Comparison of ENCODE assay signal across 9 cellular contexts in genomic region chr10:5411941-5412276, GRCh38. TPM values are rescaled to one million over a fixed set of nuclear protein-coding genes. Genes with fewer than 3 reads are reported as not detected.
DNase-seq lines count a peak whose midpoint lies in the region; ATAC-seq and TF ChIP-seq lines count a peak whose summit lies in the region.
"Had no signal": no experiment of that assay in that cellular context is flagged by ENCODE, and none has a peak within 500 bp of the region (broad histone marks: within the 10 kb centered on the region; RNA-seq: fewer than 3 reads in every experiment).

No MANE protein-coding gene starts in this region.

- POLR2A ChIA-PET in activated B cell treated with CpG ODN at 0.5 μM for 24 hours (lab: Charles Lee): no interaction called here

- peaks cover 3% of the 10 kb centered on the region for H3K4me1 Mint-ChIP-seq in activated B cell treated with CpG ODN at 0.5 μM for 24 hours

- H3K9me3 ChIP-seq in lower lobe of right lung: no peaks in the 10 kb centered on the region

- DNase-seq in Right ventricle myocardium inferior (ENCODE audit: missing footprints) (no peak), cardiac septum (ENCODE audit: low spot score) (no peak), activated B cell treated with CpG ODN at 0.5 μM for 24 hours (no peak), lower lobe of right lung (no peak), CD1c-positive myeloid dendritic cell (ENCODE audit: extremely low spot score) (no peak), DMS153 (lab: John Stamatoyannopoulos, UW) (no peak)

- intact Hi-C loops in Right ventricle myocardium inferior (cut with DNase I) (no loop called here), cardiac septum (cut with DNase I) (loop anchor here (10.0 kb wide), 1 partner anchor 567 kb away; no protein-coding TSS in a partner anchor), activated B cell treated with CpG ODN at 0.5 μM for 24 hours (cut with micrococcal nuclease) (loop anchor here (1.0 kb wide), 1 partner anchor 34 kb away; no protein-coding TSS in a partner anchor), lower lobe of right lung (cut with DNase I) (no loop called here)

- ATAC-seq in Right ventricle myocardium inferior (peak; percentile 4), activated B cell treated with CpG ODN at 0.5 μM for 24 hours (ENCODE audit: low read depth) (no peak), lower lobe of right lung (no peak), GM18498 (IDR thresholded peaks at IDR 0.05; ENCODE audit: unreplicated experiment) (no peak), HG02678 (IDR thresholded peaks at IDR 0.05; ENCODE audit: unreplicated experiment) (no peak)

- no peaks in the 10 kb centered on the region for H3K27me3 ChIP-seq in lower lobe of right lung (ENCODE audit: low read depth)

- peaks cover 4% of the 10 kb centered on the region for H3K9me3 Mint-ChIP-seq in activated B cell treated with CpG ODN at 0.5 μM for 24 hours

- no peaks in the 10 kb centered on the region for H3K36me3 Mint-ChIP-seq in activated B cell treated with CpG ODN at 0.5 μM for 24 hours (ENCODE audit: low read depth)

- TF ChIP-seq CTCF in activated B cell treated with CpG ODN at 0.5 μM for 24 hours (IDR thresholded peaks at IDR 0.05) (no peak), lower lobe of right lung (IDR thresholded peaks at IDR 0.05) (no peak)

- no peaks in the 10 kb centered on the region for H3K36me3 ChIP-seq in lower lobe of right lung

- H3K4me1 ChIP-seq in lower lobe of right lung: peaks cover 6% of the 10 kb centered on the region

- peak overlapping the region; percentile 84 for H3K4me3 Mint-ChIP-seq in activated B cell treated with CpG ODN at 0.5 μM for 24 hours

- peaks cover 12% of the 10 kb centered on the region for H3K27me3 Mint-ChIP-seq in activated B cell treated with CpG ODN at 0.5 μM for 24 hours

- H3K27ac Mint-ChIP-seq in activated B cell treated with CpG ODN at 0.5 μM for 24 hours: no peak overlapping the region

- peak overlapping the region; percentile 71 for H3K4me3 ChIP-seq in lower lobe of right lung

- no peak overlapping the region for H3K27ac ChIP-seq in lower lobe of right lung

- CTCF ChIA-PET in activated B cell treated with CpG ODN at 0.5 μM for 24 hours (lab: Charles Lee): no interaction called here

RNA-seq across cellular contexts. Expression of gene NET1, which starts 0.4 kb away (rescaled TPM):
- total RNA-seq in Right ventricle myocardium inferior (16.2 TPM), cardiac septum (20.9 TPM), activated B cell treated with CpG ODN at 0.5 μM for 24 hours (19.0 and 22.5 TPM in 2 replicates), lower lobe of right lung (46.7 TPM)

RNA-seq across cellular contexts. Expression of gene TUBAL3, which starts 7.3 kb away (rescaled TPM):
- not detected for total RNA-seq in Right ventricle myocardium inferior
- total RNA-seq in cardiac septum: 0.40 TPM
- total RNA-seq in activated B cell treated with CpG ODN at 0.5 μM for 24 hours: not detected in 2 replicates
- total RNA-seq in lower lobe of right lung: not detected
- total RNA-seq: T-helper 2 cell treated with Interferon-gamma antibody and Interleukin-4, amounts not matched to agents 100 ng/mL and 5 ng/mL, for 36 hours had no signal

RNA-seq across cellular contexts. Expression of gene UCN3, which starts 47.1 kb away (rescaled TPM):
- not detected for total RNA-seq in Right ventricle myocardium inferior
- not detected for total RNA-seq in cardiac septum
- not detected in 2 replicates for total RNA-seq in activated B cell treated with CpG ODN at 0.5 μM for 24 hours
- 0.53 TPM for total RNA-seq in lower lobe of right lung
- total RNA-seq: T-helper 2 cell treated with Interferon-gamma antibody and Interleukin-4, amounts not matched to agents 100 ng/mL and 5 ng/mL, for 36 hours had no signal

Comparison
In these comparisons a context has a peak if more than half of its experiments do, and no peak if none do; other contexts are left out.
1. intact Hi-C loops: an anchor here in cardiac septum (10.0 kb wide) and activated B cell treated with CpG ODN at 0.5 μM for 24 hours (1.0 kb wide); none called in Right ventricle myocardium inferior and lower lobe of right lung.